In the genomic region with DNA sequence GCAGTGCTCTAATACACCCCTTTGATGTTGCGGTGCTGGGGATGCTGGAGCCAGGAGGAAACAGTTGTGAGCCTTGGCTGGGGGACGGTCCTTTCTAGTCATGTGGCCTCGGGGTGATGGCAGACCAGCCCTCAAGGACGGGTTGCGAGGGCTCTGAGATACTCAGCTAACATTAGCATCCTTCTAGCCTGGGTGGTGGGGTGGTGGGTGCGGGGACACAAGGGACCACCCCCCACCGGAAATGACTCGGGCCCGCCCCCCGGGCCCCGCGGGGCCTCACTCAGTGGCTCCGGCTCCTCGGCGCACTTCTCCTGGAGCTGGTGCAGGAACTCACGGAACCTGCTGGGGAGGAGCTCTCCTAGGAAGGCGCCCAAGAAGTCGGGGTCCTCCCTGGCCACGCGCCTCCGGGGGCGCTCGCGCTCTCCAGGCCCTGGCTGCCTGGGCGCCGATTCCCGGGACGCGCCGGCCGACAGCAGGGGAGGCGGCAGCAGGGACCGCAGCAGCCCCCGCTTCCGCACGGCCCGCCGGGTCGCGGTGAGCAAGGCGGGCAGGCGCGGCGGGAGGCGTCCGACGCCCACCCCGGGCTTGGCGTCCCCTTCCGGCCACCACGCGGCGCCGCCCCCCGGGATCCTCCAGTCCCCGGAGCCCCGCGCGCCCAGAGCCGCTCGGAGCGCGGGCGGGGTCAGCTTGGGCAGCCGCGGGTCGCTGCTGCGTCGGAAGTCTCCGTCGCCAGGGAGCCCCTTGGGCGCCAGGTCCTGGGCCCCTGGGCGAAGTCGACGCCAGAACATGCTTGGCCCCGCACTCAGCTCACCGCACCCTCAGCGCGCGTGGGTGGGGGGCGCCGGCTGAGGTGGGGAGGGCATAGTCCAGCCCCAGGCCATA, we compare ENCODE assay signal across 1 cellular context.
TF ChIP-seq lines count a peak whose summit lies in the region.

No MANE protein-coding gene starts in this region.

TF ChIP-seq in endothelial cell of umbilical vein, 7 proteins besides CTCF, POLR2A, EP300 and RAD21:
- TF ChIP-seq EZH2 (IDR thresholded peaks at IDR 0.05; ENCODE audit: borderline replicate concordance, low read depth, low read length, severe bottlenecking), result peak; percentile 34
- TF ChIP-seq, protein P1, sequence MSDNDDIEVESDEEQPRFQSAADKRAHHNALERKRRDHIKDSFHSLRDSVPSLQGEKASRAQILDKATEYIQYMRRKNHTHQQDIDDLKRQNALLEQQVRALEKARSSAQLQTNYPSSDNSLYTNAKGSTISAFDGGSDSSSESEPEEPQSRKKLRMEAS (IDR thresholded peaks at IDR 0.05; ENCODE audit: insufficient read depth, insufficient read length), result no peak
- TF ChIP-seq POLR2AphosphoS5 (IDR thresholded peaks at IDR 0.05; ENCODE audit: insufficient read depth, low read depth, low read length), result no peak
